In the genomic region with DNA sequence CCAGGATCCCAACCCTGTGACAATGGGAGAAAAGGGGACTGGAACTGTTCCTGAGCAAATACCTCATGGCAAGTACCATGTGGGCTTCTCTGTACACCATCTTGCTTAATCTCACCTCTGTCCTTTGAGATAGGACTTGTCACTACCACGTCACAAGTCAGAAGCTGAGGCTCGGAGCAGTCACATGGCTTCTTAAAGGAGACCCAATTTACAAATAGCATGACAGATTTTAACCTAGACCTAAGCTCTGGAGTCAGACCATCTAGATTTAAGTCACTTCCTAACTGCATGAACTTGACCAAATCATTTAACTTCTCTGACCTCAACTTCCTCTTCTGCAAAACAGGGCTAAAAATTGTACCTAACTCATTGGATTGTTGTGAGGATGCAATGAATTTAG, we compare ENCODE assay signal across 21 cellular contexts. TPM values are rescaled to one million over a fixed set of nuclear protein-coding genes. Genes with fewer than 3 reads are reported as not detected.
A peak's percentile ranks its signal among the peaks of the same experiment; 100 is the strongest.
DNase-seq lines count a peak whose midpoint lies in the region; ATAC-seq and TF ChIP-seq lines count a peak whose summit lies in the region.
"Had no signal": no experiment of that assay in that cellular context is flagged by ENCODE, and none has a peak within 500 bp of the region (broad histone marks: within the 10 kb centered on the region; RNA-seq: fewer than 3 reads in every experiment).

No MANE protein-coding gene starts in this region.

- TF ChIP-seq POLR2A in erythroblast (IDR thresholded peaks at IDR 0.05; ENCODE audit: low read length) (no peak), gastroesophageal sphincter (IDR thresholded peaks at IDR 0.05) (no peak)

- H3K27me3 ChIP-seq in gastroesophageal sphincter: peaks cover 14% of the 10 kb centered on the region
- H3K27me3 ChIP-seq: spleen, vagina had no signal

- H3K4me1 ChIP-seq in gastroesophageal sphincter: no peaks in the 10 kb centered on the region
- H3K4me1 ChIP-seq: parathyroid adenoma, vagina had no signal

- DNase-seq in AML-193 (lab: John Stamatoyannopoulos, UW) (peak; percentile 66 to 79), SIG-M5 treated with dmso at 0.1 percent for 504 hours (lab: John Stamatoyannopoulos, UW; ENCODE audit: unreplicated experiment) (peak; percentile 46), erythroblast (lab: John Stamatoyannopoulos, UW) (peak; percentile 30 to 43), HuH-7.5 (ENCODE audit: low spot score) (no peak), 8988T (no peak)
- DNase-seq: ACHN; amniotic stem cell; COR-L47; foreskin fibroblast; NCI-H1930; NCI-H526 treated with DMSO at 0.1 percent for 48 hours; spleen; stimulated activated naive CD8-positive, alpha-beta T cell treated with anti-CD3 and anti-CD28 coated beads, Interleukin-15, Interleukin-2, amounts not matched to agents 100 U/mL and 50 U/mL, for 24 hours had no signal

- H3K36me3 ChIP-seq in KOPT-K1 (ENCODE audit: insufficient read depth, low read length) (no peaks in the 10 kb centered on the region), gastroesophageal sphincter (no peaks in the 10 kb centered on the region)
- H3K36me3 ChIP-seq: spleen, vagina had no signal

- 43% methylated on average over 2 of the region's 2 CpGs; no CpG with 5 or more reads in 1 of the 2 donors for WGBS in gastroesophageal sphincter (ENCODE audit: low coverage in 1 of 2), 2 donors

- no peak for ATAC-seq in GM21447 (IDR thresholded peaks at IDR 0.05; ENCODE audit: unreplicated experiment)
- ATAC-seq in gastroesophageal sphincter: no peak
- ATAC-seq: left lobe of liver; stimulated activated naive CD8-positive, alpha-beta T cell treated with anti-CD3 and anti-CD28 coated beads, Interleukin-15, Interleukin-2, amounts not matched to agents 100 U/mL and 50 U/mL, for 24 hours had no signal

- H3K27ac ChIP-seq in KOPT-K1 (ENCODE audit: low read depth, low read length, poor library complexity, severe bottlenecking): peak overlapping the region; percentile 19
- no peak overlapping the region for H3K27ac ChIP-seq in gastroesophageal sphincter
- H3K27ac ChIP-seq: KMS-11, parathyroid adenoma, spleen, vagina had no signal

- H3K9me3 ChIP-seq in KOPT-K1 (ENCODE audit: insufficient read depth, low read length, poor library complexity, severe bottlenecking) (no peaks in the 10 kb centered on the region), gastroesophageal sphincter (no peaks in the 10 kb centered on the region)
- H3K9me3 ChIP-seq: spleen, vagina had no signal

- TF ChIP-seq CTCF in gastroesophageal sphincter (IDR thresholded peaks at IDR 0.05): no peak

- H3K4me3 ChIP-seq in gastroesophageal sphincter: no peak overlapping the region
- H3K4me3 ChIP-seq: spleen, vagina had no signal

- no peak for TF ChIP-seq EP300 in gastroesophageal sphincter (IDR thresholded peaks at IDR 0.05)

RNA-seq across cellular contexts. Expression of gene CCL1, which starts 36.0 kb away (rescaled TPM):
- not detected for total RNA-seq in gastroesophageal sphincter
- total RNA-seq: left lobe of liver, spleen, vagina had no signal

RNA-seq across cellular contexts. Expression of gene CCL13, which starts 42.7 kb away (rescaled TPM):
- 1 to 10 TPM in 3 of 4 donors, not detected in 1; 1.7 to 4.3 (median 2.3) TPM for total RNA-seq in gastroesophageal sphincter
- total RNA-seq: left lobe of liver; spleen; T-helper 2 cell treated with Interferon-gamma antibody and Interleukin-4, amounts not matched to agents 100 ng/mL and 5 ng/mL, for 36 hours had no signal

Comparison
In these comparisons a context has a peak if more than half of its experiments do, and no peak if none do; other contexts are left out.
1. DNase-seq: peak in AML-193 (2 of 2), SIG-M5 treated with dmso at 0.1 percent for 504 hours (single experiment) and erythroblast (2 of 2); none in HuH-7.5 (single experiment) and 8988T (single experiment).